Comparison of ENCODE assay signal across 19 cellular contexts in genomic region chrX:21683910-21684309, GRCh38. TPM values are rescaled to one million over a fixed set of nuclear protein-coding genes. Genes with fewer than 3 reads are reported as not detected.
A peak's percentile ranks its signal among the peaks of the same experiment; 100 is the strongest.
DNase-seq lines count a peak whose midpoint lies in the region; ATAC-seq and TF ChIP-seq lines count a peak whose summit lies in the region.
"Had no signal": no experiment of that assay in that cellular context is flagged by ENCODE, and none has a peak within 500 bp of the region (broad histone marks: within the 10 kb centered on the region; RNA-seq: fewer than 3 reads in every experiment).

No MANE protein-coding gene starts in this region.

- DNase-seq in AG04449 (ENCODE audit: low read depth, low spot score), result peak; percentile 38
- DNase-seq in GM04504 (ENCODE audit: low read depth), result peak; percentile 10
- peak; percentile 10 for DNase-seq in SW480 (ENCODE audit: low spot score)
- peak; percentile 0 for DNase-seq in glomerular visceral epithelial cell (ENCODE audit: extremely low spot score)
- DNase-seq in H7, result no peak
- no peak for DNase-seq in T-helper 17 cell
- no peak for DNase-seq in effector CD4-positive, alpha-beta T cell
- DNase-seq in OCI-M2 (lab: John Stamatoyannopoulos, UW; ENCODE audit: unreplicated experiment), result no peak
- DNase-seq: activated CD4-positive, CD25-positive, alpha-beta regulatory T cell treated with anti-CD3 and anti-CD28 coated beads, Interleukin-2, amount 50 U/mL, for 72 hours; CD4-positive, alpha-beta memory T cell; DMS79; left colon; NCI-H1436 treated with DMSO at 0.1 percent for 48 hours; NCI-H82; stimulated activated CD8-positive, alpha-beta memory T cell treated with anti-CD3 and anti-CD28 coated beads, Interleukin-4, amount 100 ng/mL, for 48 hours; substantia nigra had no signal

- H3K4me3 Mint-ChIP-seq in T-helper 17 cell, result no peak overlapping the region
- H3K4me3 Mint-ChIP-seq: CD4-positive, alpha-beta memory T cell; neural progenitor cell had no signal

- H3K9me3 ChIP-seq in T-helper 17 cell (ENCODE audit: control insufficient read depth, low read length, poor library complexity, severe bottlenecking), result no peaks in the 10 kb centered on the region

- H3K36me3 ChIP-seq in H7 (replicated peaks; ENCODE audit: control insufficient read depth, insufficient read depth, low read length), result no peaks in the 10 kb centered on the region
- H3K36me3 ChIP-seq: neural progenitor cell had no signal

- no peak for ATAC-seq in T-helper 17 cell
- ATAC-seq: left colon had no signal

- no peak overlapping the region for H3K27ac Mint-ChIP-seq in T-helper 17 cell
- H3K27ac Mint-ChIP-seq: CD4-positive, alpha-beta memory T cell; neural progenitor cell had no signal

- H3K36me3 Mint-ChIP-seq in T-helper 17 cell (ENCODE audit: low read depth), result no peaks in the 10 kb centered on the region
- H3K36me3 Mint-ChIP-seq: CD4-positive, alpha-beta memory T cell; neural progenitor cell had no signal

- CTCF ChIA-PET in AG04449 (lab: Yijun Ruan, JAX), result no interaction called here

- no peak overlapping the region for H3K4me3 ChIP-seq in AG04449 (ENCODE audit: low read depth, low read length)
- no peak overlapping the region for H3K4me3 ChIP-seq in H7 (ENCODE audit: insufficient read depth, low read depth, low read length)
- H3K4me3 ChIP-seq: neural progenitor cell had no signal

- TF ChIP-seq CTCF in AG04449 (IDR thresholded peaks at IDR 0.05; ENCODE audit: insufficient read depth, low read length, missing control alignments), result no peak

- no peaks in the 10 kb centered on the region for H3K4me1 Mint-ChIP-seq in T-helper 17 cell
- H3K4me1 Mint-ChIP-seq: CD4-positive, alpha-beta memory T cell; neural progenitor cell had no signal

- H3K27me3 Mint-ChIP-seq in T-helper 17 cell, result peaks cover 6% of the 10 kb centered on the region

- POLR2A ChIA-PET in AG04449 (lab: Yijun Ruan, JAX), result no interaction called here

- no peaks in the 10 kb centered on the region for H3K27me3 ChIP-seq in H7 (ENCODE audit: control insufficient read depth, insufficient read depth, low read length)
- H3K27me3 ChIP-seq: neural progenitor cell had no signal

RNA-seq across cellular contexts. Expression of gene KLHL34, which starts 25.8 kb away (rescaled TPM):
- not detected in 2 replicates for total RNA-seq in H7 (2014; rRNA removed; shearing (Covaris generic))
- under 1 TPM; 0.50 to 0.73 TPM for total RNA-seq in T-helper 17 cell
- total RNA-seq: bronchial epithelial cell, SK-MEL-5 had no signal

Comparison
In these comparisons a context has a peak if more than half of its experiments do, and no peak if none do; other contexts are left out.
1. DNase-seq: peak in AG04449 (single experiment), GM04504 (single experiment), SW480 (single experiment) and glomerular visceral epithelial cell (single experiment); none in H7 (single experiment), T-helper 17 cell (0 of 3), effector CD4-positive, alpha-beta T cell (single experiment) and OCI-M2 (single experiment).